14 cellular contexts compared by ENCODE assay signal in genomic region chr2:64291181-64291580, GRCh38.
DNase-seq lines count a peak whose midpoint lies in the region; ATAC-seq, FAIRE-seq and TF ChIP-seq lines count a peak whose summit lies in the region.
"Had no signal": no experiment of that assay in that cellular context is flagged by ENCODE, and none has a peak within 500 bp of the region (broad histone marks: within the 10 kb centered on the region; RNA-seq: fewer than 3 reads in every experiment).

No MANE protein-coding gene starts in this region.

- H3K27ac ChIP-seq in tibial artery: peak overlapping the region; percentile 34 to 38
- H3K27ac ChIP-seq: KMS-11 had no signal

- H3K4me1 ChIP-seq in tibial artery: peaks cover 0 to 43% (median 24%) of the 10 kb centered on the region in 4 donors

- no peaks in the 10 kb centered on the region for H3K27me3 ChIP-seq in tibial artery

- intact Hi-C loops in tibial artery (cut with DNase I; ENCODE audit: low total_unique reads): no loop called here

- H3K9me3 ChIP-seq in tibial artery: no peaks in the 10 kb centered on the region

- peak; percentile 55 for DNase-seq in HCEC 1CT
- DNase-seq in amniotic stem cell (lab: John Stamatoyannopoulos, UW): peak; percentile 65
- DNase-seq in fibroblast of the conjunctiva (ENCODE audit: low read depth): peak; percentile 24
- DNase-seq in tibial artery: peak; percentile 44 to 83
- DNase-seq in NCI-H2196 treated with DMSO at 0.1 percent for 48 hours (lab: John Stamatoyannopoulos, UW; ENCODE audit: unreplicated experiment): no peak
- no peak for DNase-seq in D721Med (ENCODE audit: insufficient read length, low spot score)
- DNase-seq in SK-N-DZ (ENCODE audit: low spot score): no peak
- DNase-seq: activated naive CD8-positive, alpha-beta T cell treated with anti-CD3 and anti-CD28 coated beads for 36 hours; effector CD4-positive, alpha-beta T cell; H7; NCI-H2171 had no signal

- no peak for FAIRE-seq in D721Med (lab: Jason Lieb, UNC)
- FAIRE-seq: GM12892 had no signal

- H3K36me3 ChIP-seq in tibial artery: no peaks in the 10 kb centered on the region

- ATAC-seq in HG03378 (IDR thresholded peaks at IDR 0.05; ENCODE audit: unreplicated experiment): no peak

- H3K4me3 ChIP-seq in tibial artery: no peak overlapping the region

- no peak for TF ChIP-seq CTCF in tibial artery (IDR thresholded peaks at IDR 0.05)
- TF ChIP-seq CTCF in D721Med (IDR thresholded peaks at IDR 0.05; ENCODE audit: insufficient read depth, missing control alignments): no peak

Comparison
In these comparisons a context has a peak if more than half of its experiments do, and no peak if none do; other contexts are left out.
1. DNase-seq: peak in HCEC 1CT (single experiment), amniotic stem cell (single experiment), fibroblast of the conjunctiva (single experiment) and tibial artery (2 of 2); none in NCI-H2196 treated with DMSO at 0.1 percent for 48 hours (single experiment), D721Med (single experiment) and SK-N-DZ (single experiment).